8 cellular contexts compared by ENCODE assay signal in the genomic region with DNA sequence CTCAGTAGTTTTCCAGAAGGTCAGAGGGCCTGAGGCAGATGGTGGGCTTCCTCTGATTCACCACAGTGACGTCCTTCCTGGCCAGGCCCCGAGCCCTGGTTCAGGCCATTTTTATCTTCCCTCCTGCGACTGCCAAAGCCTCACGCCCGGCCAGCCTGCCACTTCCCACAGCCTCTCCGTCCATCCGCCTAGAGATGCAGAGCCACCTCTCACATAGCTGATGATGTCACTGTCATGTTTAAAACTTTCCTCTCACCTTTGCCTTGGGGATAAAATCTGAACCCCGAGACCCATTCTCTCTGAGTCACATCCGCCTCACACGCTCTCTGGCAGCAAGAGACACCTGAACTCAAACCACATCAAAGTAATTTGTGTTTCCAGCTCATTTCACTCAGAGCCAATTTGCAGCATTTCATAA.
A peak's percentile ranks its signal among the peaks of the same experiment; 100 is the strongest.
DNase-seq lines count a peak whose midpoint lies in the region; ATAC-seq and TF ChIP-seq lines count a peak whose summit lies in the region.

No MANE protein-coding gene starts in this region.

- DNase-seq in activated CD4-positive, alpha-beta T cell treated with anti-CD3 and anti-CD28 coated beads, Interleukin-2, amount 10 ng/mL, durations not matched to agents 7 days and 5 days: peak; percentile 84
- DNase-seq in epithelial cell of esophagus (ENCODE audit: low read depth) (peak; percentile 45), G401 (ENCODE audit: low spot score) (no peak), COLO829 (ENCODE audit: low spot score) (no peak), DMS 273 (lab: John Stamatoyannopoulos, UW; ENCODE audit: unreplicated experiment) (no peak)
- DNase-seq in stimulated activated CD8-positive, alpha-beta memory T cell treated with anti-CD3 and anti-CD28 coated beads, Interleukin-4, amount 100 ng/mL, for 1 hour (ENCODE audit: low read depth in 2 of 2, low spot score in 1 of 2): peak; percentile 15 to 44

- H3K4me1 Mint-ChIP-seq in activated CD4-positive, alpha-beta T cell treated with anti-CD3 and anti-CD28 coated beads, Interleukin-2, amount 10 ng/mL, durations not matched to agents 7 days and 5 days: peaks cover 33% of the 10 kb centered on the region

- ATAC-seq in GM18517 (IDR thresholded peaks at IDR 0.05; ENCODE audit: unreplicated experiment): peak; percentile 91
- ATAC-seq in HG03039 (IDR thresholded peaks at IDR 0.05; ENCODE audit: unreplicated experiment): peak; percentile 72

- peak overlapping the region; percentile 2 for H3K4me3 Mint-ChIP-seq in activated CD4-positive, alpha-beta T cell treated with anti-CD3 and anti-CD28 coated beads, Interleukin-2, amount 10 ng/mL, durations not matched to agents 7 days and 5 days

- in situ Hi-C loops in G401 (cut with HindIII; ENCODE audit: low sequenced_read_pairs): no loop called here

- peak overlapping the region; percentile 72 for H3K27ac Mint-ChIP-seq in activated CD4-positive, alpha-beta T cell treated with anti-CD3 and anti-CD28 coated beads, Interleukin-2, amount 10 ng/mL, durations not matched to agents 7 days and 5 days

- H3K27me3 Mint-ChIP-seq in activated CD4-positive, alpha-beta T cell treated with anti-CD3 and anti-CD28 coated beads, Interleukin-2, amount 10 ng/mL, durations not matched to agents 7 days and 5 days: peaks cover 5% of the 10 kb centered on the region

- no peak overlapping the region for H3K4me3 ChIP-seq in epithelial cell of esophagus (ENCODE audit: low read length)

- TF ChIP-seq CTCF in epithelial cell of esophagus (IDR thresholded peaks at IDR 0.05; ENCODE audit: insufficient read depth, low read depth, low read length, missing control alignments): no peak

- CTCF ChIA-PET in activated CD4-positive, alpha-beta T cell treated with anti-CD3 and anti-CD28 coated beads, Interleukin-2, amount 10 ng/mL, durations not matched to agents 7 days and 5 days (lab: Charles Lee): interaction anchor here (1.0 to 3.1 kb wide), 4 partner anchors 11 to 136 kb away, joined by 4 to 15 read pairs (median 4); no protein-coding TSS in a partner anchor

- no peaks in the 10 kb centered on the region for H3K9me3 Mint-ChIP-seq in activated CD4-positive, alpha-beta T cell treated with anti-CD3 and anti-CD28 coated beads, Interleukin-2, amount 10 ng/mL, durations not matched to agents 7 days and 5 days

- no peaks in the 10 kb centered on the region for H3K36me3 Mint-ChIP-seq in activated CD4-positive, alpha-beta T cell treated with anti-CD3 and anti-CD28 coated beads, Interleukin-2, amount 10 ng/mL, durations not matched to agents 7 days and 5 days (ENCODE audit: low read depth)

- POLR2A ChIA-PET in activated CD4-positive, alpha-beta T cell treated with anti-CD3 and anti-CD28 coated beads, Interleukin-2, amount 10 ng/mL, durations not matched to agents 7 days and 5 days (lab: Charles Lee): interaction anchor here (0.7 kb wide), 1 partner anchor 13 kb away, joined by 3 read pairs; no protein-coding TSS in a partner anchor

Comparison
In these comparisons a context has a peak if more than half of its experiments do, and no peak if none do; other contexts are left out.
1. DNase-seq: peak in activated CD4-positive, alpha-beta T cell treated with anti-CD3 and anti-CD28 coated beads, Interleukin-2, amount 10 ng/mL, durations not matched to agents 7 days and 5 days (single experiment), epithelial cell of esophagus (single experiment) and stimulated activated CD8-positive, alpha-beta memory T cell treated with anti-CD3 and anti-CD28 coated beads, Interleukin-4, amount 100 ng/mL, for 1 hour (2 of 2); none in G401 (single experiment), COLO829 (single experiment) and DMS 273 (single experiment).